In the genomic region with DNA sequence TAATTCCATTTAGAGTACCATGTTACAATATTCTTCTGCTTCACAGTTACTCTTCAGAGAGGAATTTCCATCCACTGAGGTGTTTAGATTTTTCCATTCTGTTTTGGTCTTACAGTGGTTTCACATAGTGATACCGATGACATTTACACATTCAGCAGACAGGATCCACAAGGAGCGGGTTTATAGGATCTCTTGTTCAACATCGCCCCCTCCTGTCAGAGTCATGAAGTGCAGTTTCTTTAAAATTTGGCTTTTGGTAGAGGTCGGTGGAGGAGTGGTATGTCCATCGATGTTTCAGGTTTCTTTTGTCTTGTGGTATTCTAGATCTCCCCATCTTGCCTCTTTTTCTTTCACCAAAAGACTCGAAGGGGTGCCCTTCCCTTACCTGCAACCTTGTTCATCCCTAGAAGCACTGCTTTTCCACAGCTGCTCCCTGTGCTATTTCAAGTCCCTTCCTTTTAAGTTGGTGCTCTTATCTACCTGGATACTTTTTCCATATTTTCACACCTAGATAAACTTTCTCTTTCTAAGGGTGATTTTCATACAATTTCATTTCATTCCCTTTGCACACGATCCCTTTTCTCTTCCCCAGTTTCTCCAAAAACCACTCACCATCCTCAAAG, we compare ENCODE assay signal across 8 cellular contexts.
A peak's percentile ranks its signal among the peaks of the same experiment; 100 is the strongest.
DNase-seq lines count a peak whose midpoint lies in the region; ATAC-seq and TF ChIP-seq lines count a peak whose summit lies in the region.

No MANE protein-coding gene starts in this region.

- H3K27ac Mint-ChIP-seq in nephron = no peak overlapping the region

- DNase-seq in C1 segment of cervical spinal cord (lab: John Stamatoyannopoulos, UW) (peak in 8 of 14 donors; percentile 12 to 58 (median 50)), GM20000 (ENCODE audit: low spot score) (peak; percentile 26), NCI-H2196 (lab: John Stamatoyannopoulos, UW; ENCODE audit: unreplicated experiment) (peak; percentile 93), fibroblast of peridontal ligament (ENCODE audit: extremely low read depth) (peak; percentile 86)
- DNase-seq in activated CD4-positive, alpha-beta T cell treated with anti-CD3 and anti-CD28 coated beads, Interleukin-2, amount 50 U/mL, for 48 hours = peak; percentile 52 to 60

- H3K9me3 Mint-ChIP-seq in nephron = peaks cover 21% of the 10 kb centered on the region

- no peak overlapping the region for H3K4me3 Mint-ChIP-seq in nephron

- H3K4me1 Mint-ChIP-seq in nephron = peaks cover 12% of the 10 kb centered on the region

- peaks cover 38% of the 10 kb centered on the region for H3K36me3 Mint-ChIP-seq in nephron (ENCODE audit: low read depth)

- no peaks in the 10 kb centered on the region for H3K27me3 Mint-ChIP-seq in nephron (ENCODE audit: low read depth)

- ATAC-seq in HG02970 (IDR thresholded peaks at IDR 0.05; ENCODE audit: low FRiP score, unreplicated experiment) = no peak
- ATAC-seq in HG03095 (IDR thresholded peaks at IDR 0.05; ENCODE audit: unreplicated experiment) = no peak

- peak; percentile 46 for TF ChIP-seq CTCF in GM20000 (IDR thresholded peaks at IDR 0.05; ENCODE audit: extremely low read depth, missing control alignments)
- TF ChIP-seq CTCF in nephron (IDR thresholded peaks at IDR 0.05; ENCODE audit: unreplicated experiment in 3 of 3) = peak; percentile 68 to 75 (median 71)

Comparison
In these comparisons a context has a peak if more than half of its experiments do, and no peak if none do; other contexts are left out.
1. DNase-seq: peak in every context shown above with its lines; median percentile 93 in NCI-H2196; 86 in fibroblast of peridontal ligament; 56 in activated CD4-positive, alpha-beta T cell treated with anti-CD3 and anti-CD28 coated beads, Interleukin-2, amount 50 U/mL, for 48 hours; 50 in C1 segment of cervical spinal cord; 26 in GM20000.